23 cellular contexts compared by ENCODE assay signal in the genomic region with DNA sequence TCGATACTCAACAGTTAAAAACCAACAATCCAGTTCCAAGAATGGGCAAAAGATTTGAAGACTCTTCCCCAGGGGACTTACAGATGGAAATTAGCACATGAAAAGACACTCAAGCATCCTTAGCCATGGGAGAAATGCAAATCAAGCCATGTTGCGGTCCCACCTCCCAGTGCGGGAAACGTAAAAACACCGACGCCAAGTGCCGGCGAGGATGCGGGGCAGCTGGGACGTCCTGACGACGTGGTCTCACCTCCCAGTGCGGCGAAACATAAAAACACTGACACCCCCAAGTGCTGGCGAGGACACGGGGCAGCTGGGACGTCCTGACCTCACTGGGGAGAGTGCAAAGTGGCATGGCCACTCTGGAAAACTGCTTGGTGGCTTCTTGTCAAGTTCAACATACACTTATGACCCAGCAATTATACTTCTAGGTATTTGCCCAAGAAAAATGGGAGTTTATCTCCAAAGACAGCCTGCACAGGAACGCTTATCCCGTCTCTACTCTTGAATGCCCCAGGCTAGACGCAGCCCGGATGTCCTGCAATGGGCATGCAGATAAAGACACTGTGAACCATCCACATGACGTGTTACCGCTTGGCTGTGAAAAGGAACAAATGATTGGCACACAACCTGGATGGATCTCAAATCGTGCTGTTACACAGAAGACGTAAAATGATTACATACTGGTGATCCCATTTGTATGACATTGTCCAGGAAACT.
DNase-seq lines count a peak whose midpoint lies in the region; ATAC-seq and TF ChIP-seq lines count a peak whose summit lies in the region.
"Had no signal": no experiment of that assay in that cellular context is flagged by ENCODE, and none has a peak within 500 bp of the region (broad histone marks: within the 10 kb centered on the region; RNA-seq: fewer than 3 reads in every experiment).

No MANE protein-coding gene starts in this region.

- H3K27ac ChIP-seq in RWPE2 (ENCODE audit: poor library complexity, severe bottlenecking): no peak overlapping the region
- H3K27ac ChIP-seq: coronary artery, esophagus squamous epithelium, thyroid gland had no signal

- H3K9me3 ChIP-seq in RWPE2 (ENCODE audit: severe bottlenecking): no peaks in the 10 kb centered on the region
- H3K9me3 ChIP-seq: esophagus squamous epithelium, thyroid gland had no signal

- DNase-seq in activated T-cell treated with anti-CD3 and anti-CD28 coated beads, Interleukin-2, amount 50 U/mL, for 24 hours: peak; percentile 2
- no peak for DNase-seq in activated T-cell treated with anti-CD3 and anti-CD28 coated beads, Interleukin-2, amount 50 U/mL, for 72 hours
- peak; percentile 16 for DNase-seq in RWPE2 (ENCODE audit: low spot score)
- DNase-seq in glutamatergic neuron: no peak
- DNase-seq in sciatic nerve (ENCODE audit: low spot score): peak; percentile 56
- DNase-seq in DMS79 treated with DMSO at 0.1 percent for 48 hours (lab: John Stamatoyannopoulos, UW): no peak
- DNase-seq in iPS-NIHi11 (ENCODE audit: low spot score): no peak
- DNase-seq: AML-193; amygdala; CD8-positive, alpha-beta memory T cell; DMS 273 treated with DMSO at 0.1 percent for 48 hours; esophagus squamous epithelium; hippocampal formation; naive thymus-derived CD8-positive, alpha-beta T cell; NCI-H1417 treated with DMSO at 0.1 percent for 48 hours; NCI-H2081; NCI-H748 treated with DMSO at 0.1 percent for 48 hours; occipital lobe; stimulated activated naive CD8-positive, alpha-beta T cell treated with anti-CD3 and anti-CD28 coated beads, Interleukin-15, amount 100 ng/mL, for 72 hours; T-cell; thyroid gland had no signal

- no peak overlapping the region for H3K4me3 Mint-ChIP-seq in activated T-cell treated with anti-CD3 and anti-CD28 coated beads, Interleukin-2, amount 50 U/mL, for 24 hours
- no peak overlapping the region for H3K4me3 Mint-ChIP-seq in activated T-cell treated with anti-CD3 and anti-CD28 coated beads, Interleukin-2, amount 50 U/mL, for 72 hours
- peak overlapping the region; percentile 28 for H3K4me3 Mint-ChIP-seq in glutamatergic neuron (ENCODE audit: unreplicated experiment)
- H3K4me3 Mint-ChIP-seq: CD8-positive, alpha-beta memory T cell; naive thymus-derived CD8-positive, alpha-beta T cell; stimulated activated naive CD8-positive, alpha-beta T cell treated with anti-CD3 and anti-CD28 coated beads, Interleukin-15, amount 100 ng/mL, for 72 hours; T-cell had no signal

- H3K4me3 ChIP-seq in RWPE2 (ENCODE audit: severe bottlenecking): no peak overlapping the region
- H3K4me3 ChIP-seq: coronary artery, esophagus squamous epithelium, thyroid gland had no signal

- intact Hi-C loops in sciatic nerve (cut with DNase I): no loop called here

- no peak for ATAC-seq in activated T-cell treated with anti-CD3 and anti-CD28 coated beads, Interleukin-2, amount 50 U/mL, for 72 hours (replicated peaks in 1 of 2)
- ATAC-seq in RWPE2 (ENCODE audit: low read depth): no peak
- ATAC-seq in sciatic nerve: no peak
- no peak for ATAC-seq in GM18870 (IDR thresholded peaks at IDR 0.05; ENCODE audit: unreplicated experiment)
- ATAC-seq: naive thymus-derived CD8-positive, alpha-beta T cell; stimulated activated naive CD8-positive, alpha-beta T cell treated with anti-CD3 and anti-CD28 coated beads, Interleukin-15, amount 100 ng/mL, for 72 hours; T-cell had no signal

- H3K27me3 ChIP-seq in RWPE2 (ENCODE audit: insufficient read depth, poor library complexity, severe bottlenecking): no peaks in the 10 kb centered on the region
- H3K27me3 ChIP-seq: esophagus squamous epithelium, thyroid gland had no signal

- peaks cover 6% of the 10 kb centered on the region for H3K4me1 Mint-ChIP-seq in activated T-cell treated with anti-CD3 and anti-CD28 coated beads, Interleukin-2, amount 50 U/mL, for 24 hours (ENCODE audit: low read depth)
- no peaks in the 10 kb centered on the region for H3K4me1 Mint-ChIP-seq in activated T-cell treated with anti-CD3 and anti-CD28 coated beads, Interleukin-2, amount 50 U/mL, for 72 hours (ENCODE audit: low read depth)
- H3K4me1 Mint-ChIP-seq in glutamatergic neuron (ENCODE audit: low read depth, unreplicated experiment): peaks cover 5% of the 10 kb centered on the region

- H3K4me1 ChIP-seq in RWPE2 (ENCODE audit: insufficient read depth, poor library complexity, severe bottlenecking): no peaks in the 10 kb centered on the region

- no peaks in the 10 kb centered on the region for H3K36me3 Mint-ChIP-seq in activated T-cell treated with anti-CD3 and anti-CD28 coated beads, Interleukin-2, amount 50 U/mL, for 24 hours (ENCODE audit: low read depth)
- no peaks in the 10 kb centered on the region for H3K36me3 Mint-ChIP-seq in activated T-cell treated with anti-CD3 and anti-CD28 coated beads, Interleukin-2, amount 50 U/mL, for 72 hours (ENCODE audit: insufficient read depth in 2 of 2)
- H3K36me3 Mint-ChIP-seq in glutamatergic neuron (ENCODE audit: unreplicated experiment): peaks cover 5% of the 10 kb centered on the region

- TF ChIP-seq CTCF in RWPE2 (IDR thresholded peaks at IDR 0.05; ENCODE audit: poor library complexity, severe bottlenecking) (no peak), glutamatergic neuron (IDR thresholded peaks at IDR 0.05; ENCODE audit: partially characterized antibody, unreplicated experiment) (no peak)

- H3K36me3 ChIP-seq in RWPE2 (ENCODE audit: low read depth): no peaks in the 10 kb centered on the region
- H3K36me3 ChIP-seq: thyroid gland had no signal

- no peaks in the 10 kb centered on the region for H3K9me3 Mint-ChIP-seq in activated T-cell treated with anti-CD3 and anti-CD28 coated beads, Interleukin-2, amount 50 U/mL, for 24 hours
- no peaks in the 10 kb centered on the region for H3K9me3 Mint-ChIP-seq in activated T-cell treated with anti-CD3 and anti-CD28 coated beads, Interleukin-2, amount 50 U/mL, for 72 hours
- peaks cover 5% of the 10 kb centered on the region for H3K9me3 Mint-ChIP-seq in glutamatergic neuron (ENCODE audit: unreplicated experiment)
- H3K9me3 Mint-ChIP-seq: stimulated activated naive CD8-positive, alpha-beta T cell treated with anti-CD3 and anti-CD28 coated beads, Interleukin-15, amount 100 ng/mL, for 72 hours had no signal

- no peak overlapping the region for H3K27ac Mint-ChIP-seq in activated T-cell treated with anti-CD3 and anti-CD28 coated beads, Interleukin-2, amount 50 U/mL, for 24 hours
- H3K27ac Mint-ChIP-seq in activated T-cell treated with anti-CD3 and anti-CD28 coated beads, Interleukin-2, amount 50 U/mL, for 72 hours: no peak overlapping the region
- H3K27ac Mint-ChIP-seq in glutamatergic neuron (ENCODE audit: unreplicated experiment): no peak overlapping the region
- H3K27ac Mint-ChIP-seq: T-cell had no signal

- H3K27me3 Mint-ChIP-seq in activated T-cell treated with anti-CD3 and anti-CD28 coated beads, Interleukin-2, amount 50 U/mL, for 24 hours: no peaks in the 10 kb centered on the region
- H3K27me3 Mint-ChIP-seq in activated T-cell treated with anti-CD3 and anti-CD28 coated beads, Interleukin-2, amount 50 U/mL, for 72 hours (ENCODE audit: low read depth): no peaks in the 10 kb centered on the region
- H3K27me3 Mint-ChIP-seq in glutamatergic neuron (ENCODE audit: unreplicated experiment): peaks cover 13% of the 10 kb centered on the region
- H3K27me3 Mint-ChIP-seq: naive thymus-derived CD8-positive, alpha-beta T cell; stimulated activated naive CD8-positive, alpha-beta T cell treated with anti-CD3 and anti-CD28 coated beads, Interleukin-15, amount 100 ng/mL, for 72 hours; T-cell had no signal

Comparison
In these comparisons a context has a peak if more than half of its experiments do, and no peak if none do; other contexts are left out.
1. DNase-seq: peak in activated T-cell treated with anti-CD3 and anti-CD28 coated beads, Interleukin-2, amount 50 U/mL, for 24 hours (single experiment), RWPE2 (single experiment) and sciatic nerve (single experiment); none in activated T-cell treated with anti-CD3 and anti-CD28 coated beads, Interleukin-2, amount 50 U/mL, for 72 hours (0 of 2), glutamatergic neuron (single experiment), DMS79 treated with DMSO at 0.1 percent for 48 hours (single experiment) and iPS-NIHi11 (single experiment).